Comparison of ENCODE assay signal across 9 cellular contexts in genomic region chr10:70232859-70233108, GRCh38. TPM values are rescaled to one million over a fixed set of nuclear protein-coding genes. Genes with fewer than 3 reads are reported as not detected.
DNase-seq lines count a peak whose midpoint lies in the region; ATAC-seq and TF ChIP-seq lines count a peak whose summit lies in the region.
"Had no signal": no experiment of that assay in that cellular context is flagged by ENCODE, and none has a peak within 500 bp of the region (broad histone marks: within the 10 kb centered on the region; RNA-seq: fewer than 3 reads in every experiment).

No MANE protein-coding gene starts in this region.

- peaks cover 4% of the 10 kb centered on the region for H3K9me3 Mint-ChIP-seq in progenitor cell of endocrine pancreas (ENCODE audit: low read depth)

- H3K27ac ChIP-seq in SK-N-MC = no peak overlapping the region

- DNase-seq in SK-N-MC (ENCODE audit: low read depth, low spot score) (no peak), epithelial cell of proximal tubule (ENCODE audit: low read depth) (no peak), progenitor cell of endocrine pancreas (ENCODE audit: low spot score, unreplicated experiment) (no peak), OCI-M2 (lab: John Stamatoyannopoulos, UW; ENCODE audit: unreplicated experiment) (no peak), cerebellar cortex (ENCODE audit: low spot score) (no peak), midbrain (lab: John Stamatoyannopoulos, UW) (no peak)

- H3K36me3 ChIP-seq in SK-N-MC (ENCODE audit: insufficient read depth, low read length) = peaks cover 27% of the 10 kb centered on the region

- H3K4me3 Mint-ChIP-seq in progenitor cell of endocrine pancreas (ENCODE audit: low read depth) = peak overlapping the region; percentile 96

- H3K36me3 Mint-ChIP-seq in progenitor cell of endocrine pancreas (ENCODE audit: insufficient read depth) = peaks cover 1% of the 10 kb centered on the region

- H3K9ac ChIP-seq in SK-N-MC (ENCODE audit: insufficient read length) = peak overlapping the region; percentile 85

- H3K27me3 Mint-ChIP-seq in progenitor cell of endocrine pancreas = no peaks in the 10 kb centered on the region

- peak overlapping the region; percentile 99 for H3K27ac Mint-ChIP-seq in progenitor cell of endocrine pancreas

- H3K9me3 ChIP-seq in SK-N-MC (ENCODE audit: low read depth, low read length) = no peaks in the 10 kb centered on the region

- H3K4me3 ChIP-seq in GM08714 (ENCODE audit: low read length) (peak overlapping the region; percentile 95), SK-N-MC (peak overlapping the region; percentile 86), epithelial cell of proximal tubule (ENCODE audit: low read depth, low read length) (peak overlapping the region; percentile 100)

- H3K4me1 Mint-ChIP-seq in progenitor cell of endocrine pancreas (ENCODE audit: low read depth) = peaks cover 17% of the 10 kb centered on the region

- TF ChIP-seq CTCF in epithelial cell of proximal tubule (conservative IDR thresholded peaks at IDR 0.05; ENCODE audit: low read depth, low read length) = no peak
- TF ChIP-seq CTCF in progenitor cell of endocrine pancreas (IDR thresholded peaks at IDR 0.05; ENCODE audit: unreplicated experiment) = no peak

- ATAC-seq in GM18858 (IDR thresholded peaks at IDR 0.05; ENCODE audit: unreplicated experiment) = no peak

RNA-seq across cellular contexts. Expression of gene PPA1, which starts 0.4 kb away (rescaled TPM):
- total RNA-seq in epithelial cell of proximal tubule (245 and 299 TPM in 2 replicates), progenitor cell of endocrine pancreas (119 and 128 TPM in 2 replicates)

RNA-seq across cellular contexts. Expression of gene NPFFR1, which starts 51.0 kb away (rescaled TPM):
- 0.14 TPM in 1 of 2 replicates, not detected in the other for total RNA-seq in epithelial cell of proximal tubule
- total RNA-seq in progenitor cell of endocrine pancreas = not detected in 2 replicates
- total RNA-seq: lung microvascular endothelial cell had no signal
